In genomic region chr7:106421181-106421762, GRCh38 we compare ENCODE assay signal across 8 cellular contexts.
DNase-seq lines count a peak whose midpoint lies in the region; ATAC-seq and TF ChIP-seq lines count a peak whose summit lies in the region.

No MANE protein-coding gene starts in this region.

- peaks cover 65% of the 10 kb centered on the region for H3K4me1 Mint-ChIP-seq in activated naive CD8-positive, alpha-beta T cell treated with anti-CD3 and anti-CD28 coated beads for 36 hours

- no peak for ATAC-seq in HG03025 (IDR thresholded peaks at IDR 0.05; ENCODE audit: low FRiP score, unreplicated experiment)
- no peak for ATAC-seq in GM18505 (IDR thresholded peaks at IDR 0.05; ENCODE audit: unreplicated experiment)
- ATAC-seq in GM19351 (IDR thresholded peaks at IDR 0.05; ENCODE audit: unreplicated experiment), result no peak

- peaks cover 25% of the 10 kb centered on the region for H3K27me3 Mint-ChIP-seq in activated naive CD8-positive, alpha-beta T cell treated with anti-CD3 and anti-CD28 coated beads for 36 hours

- H3K36me3 ChIP-seq in left ventricle myocardium inferior, result no peaks in the 10 kb centered on the region

- peak overlapping the region; percentile 69 for H3K27ac ChIP-seq in left ventricle myocardium inferior (replicated peaks)
- H3K27ac ChIP-seq in skin epidermis, result peak overlapping the region in 19 of 21 experiments; percentile 3 to 91 (median 77)

- DNase-seq in AG08395 (ENCODE audit: low spot score) (peak; percentile 74), M059J (ENCODE audit: low read depth) (peak; percentile 99), left ventricle myocardium inferior (peak; percentile 81)
- no peak for DNase-seq in activated naive CD8-positive, alpha-beta T cell treated with anti-CD3 and anti-CD28 coated beads for 36 hours

- TF ChIP-seq CTCF in left ventricle myocardium inferior (IDR thresholded peaks at IDR 0.05; ENCODE audit: borderline replicate concordance), result no peak

- peaks cover 64% of the 10 kb centered on the region for H3K4me1 ChIP-seq in left ventricle myocardium inferior

- H3K4me3 Mint-ChIP-seq in activated naive CD8-positive, alpha-beta T cell treated with anti-CD3 and anti-CD28 coated beads for 36 hours, result no peak overlapping the region

- H3K27ac Mint-ChIP-seq in activated naive CD8-positive, alpha-beta T cell treated with anti-CD3 and anti-CD28 coated beads for 36 hours, result peak overlapping the region; percentile 71

- TF ChIP-seq POLR2A in GM18505 (IDR thresholded peaks at IDR 0.05; ENCODE audit: borderline replicate concordance, extremely low read depth, insufficient read depth, insufficient read length), result no peak

- H3K9me3 ChIP-seq in left ventricle myocardium inferior (replicated peaks), result peaks cover 9% of the 10 kb centered on the region

- H3K36me3 Mint-ChIP-seq in activated naive CD8-positive, alpha-beta T cell treated with anti-CD3 and anti-CD28 coated beads for 36 hours, result peaks cover 23% of the 10 kb centered on the region

- peaks cover 26% of the 10 kb centered on the region for H3K9me3 Mint-ChIP-seq in activated naive CD8-positive, alpha-beta T cell treated with anti-CD3 and anti-CD28 coated beads for 36 hours

- intact Hi-C loops in left ventricle myocardium inferior (cut with micrococcal nuclease), result no loop called here

- no peaks in the 10 kb centered on the region for H3K27me3 ChIP-seq in left ventricle myocardium inferior (ENCODE audit: low read depth)

- H3K4me3 ChIP-seq in left ventricle myocardium inferior, result no peak overlapping the region
- H3K4me3 ChIP-seq in skin epidermis, result no peak overlapping the region
